Comparison of ENCODE assay signal across 21 cellular contexts in the genomic region with DNA sequence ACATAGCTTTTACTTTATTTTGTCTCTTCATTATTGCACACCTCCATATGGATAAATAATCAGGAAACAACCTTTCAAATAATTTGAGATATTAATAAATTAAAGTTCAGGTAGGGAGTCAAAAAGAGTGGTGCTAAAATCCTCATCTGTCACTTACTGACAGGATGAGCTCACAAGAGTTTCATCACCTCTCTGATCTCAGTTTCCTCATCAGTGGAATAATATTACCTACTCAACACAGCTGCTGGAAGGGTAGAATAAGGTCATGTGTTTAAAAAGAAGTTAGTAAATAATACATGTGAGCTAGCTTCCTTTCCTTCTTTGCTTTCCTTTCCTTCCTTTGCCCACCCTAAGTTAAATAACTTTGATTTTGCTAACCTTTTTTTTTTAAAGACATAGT.
A peak's percentile ranks its signal among the peaks of the same experiment; 100 is the strongest.
DNase-seq lines count a peak whose midpoint lies in the region; ATAC-seq, FAIRE-seq and TF ChIP-seq lines count a peak whose summit lies in the region.
"Had no signal": no experiment of that assay in that cellular context is flagged by ENCODE, and none has a peak within 500 bp of the region (broad histone marks: within the 10 kb centered on the region; RNA-seq: fewer than 3 reads in every experiment).

No MANE protein-coding gene starts in this region.

- H3K36me3 ChIP-seq in bronchial epithelial cell (ENCODE audit: control insufficient read depth, insufficient read depth, low read length) (no peaks in the 10 kb centered on the region), psoas muscle (ENCODE audit: insufficient read depth in 1 of 2, low read depth in 1 of 2) (no peaks in the 10 kb centered on the region), aorta (ENCODE audit: control insufficient read depth in 1 of 2, insufficient read depth in 2 of 2, low read length in 1 of 2) (no peaks in the 10 kb centered on the region)

- DNase-seq in LNCaP clone FGC (ENCODE audit: low read depth) (peak; percentile 45), NCI-H748 (lab: John Stamatoyannopoulos, UW; ENCODE audit: unreplicated experiment) (peak; percentile 76), bronchial epithelial cell (ENCODE audit: low read depth) (peak; percentile 29), psoas muscle (no peak), aorta (no peak)
- DNase-seq: ACHN, GF-D8, HCEC 1CT, MV-4-11, NCI-H187, NCI-H2107, NCI-H226, NCI-H82, OCI-M1, SIG-M5, T-cell had no signal

- peaks cover 9% of the 10 kb centered on the region for H3K4me1 ChIP-seq in psoas muscle
- no peaks in the 10 kb centered on the region for H3K4me1 ChIP-seq in aorta (ENCODE audit: control insufficient read depth in 1 of 2, insufficient read depth in 2 of 2, low read length in 2 of 2)

- FAIRE-seq in bronchial epithelial cell (lab: Jason Lieb, UNC), result no peak
- FAIRE-seq: K562 had no signal

- H3K9me3 ChIP-seq in psoas muscle (no peaks in the 10 kb centered on the region), aorta (ENCODE audit: control insufficient read depth, low read length) (no peaks in the 10 kb centered on the region)

- TF ChIP-seq CTCF in LNCaP clone FGC (IDR thresholded peaks at IDR 0.05; ENCODE audit: control insufficient read depth, extremely low read depth, insufficient read depth), result no peak
- no peak for TF ChIP-seq CTCF in bronchial epithelial cell (IDR thresholded peaks at IDR 0.05; ENCODE audit: insufficient read depth, low read length, severe bottlenecking)
- no peak for TF ChIP-seq CTCF in psoas muscle (IDR thresholded peaks at IDR 0.05)

- H3K4me3 ChIP-seq in LNCaP clone FGC (ENCODE audit: low read depth, low read length), result no peak overlapping the region
- H3K4me3 ChIP-seq in bronchial epithelial cell (ENCODE audit: low read depth, low read length), result no peak overlapping the region
- no peak overlapping the region for H3K4me3 ChIP-seq in psoas muscle
- H3K4me3 ChIP-seq in aorta (ENCODE audit: low read length in 2 of 2), result no peak overlapping the region
- H3K4me3 ChIP-seq: GM23338, K562 had no signal

- H3K27me3 ChIP-seq in bronchial epithelial cell (ENCODE audit: control insufficient read depth, insufficient read depth, low read length), result peaks cover 1% of the 10 kb centered on the region
- no peaks in the 10 kb centered on the region for H3K27me3 ChIP-seq in psoas muscle (ENCODE audit: insufficient read depth in 3 of 3, low read length in 2 of 3)
- H3K27me3 ChIP-seq in aorta (ENCODE audit: control insufficient read depth in 1 of 2, insufficient read depth in 2 of 2, low read length in 1 of 2), result no peaks in the 10 kb centered on the region

- intact Hi-C loops in psoas muscle (cut with DNase I) (no loop called here), aorta (cut with DNase I) (no loop called here)

- H3K27ac ChIP-seq in psoas muscle (peak overlapping the region; percentile 8), aorta (ENCODE audit: low read depth in 1 of 2, low read length in 2 of 2) (no peak overlapping the region)

- peak; percentile 83 to 92 (median 84) for ATAC-seq in psoas muscle
- ATAC-seq in HG02970 (IDR thresholded peaks at IDR 0.05; ENCODE audit: low FRiP score, unreplicated experiment), result no peak
- ATAC-seq in HG03432 (IDR thresholded peaks at IDR 0.05; ENCODE audit: unreplicated experiment), result no peak
- ATAC-seq in aorta (ENCODE audit: low FRiP score), result no peak
- ATAC-seq: GM23338, K562, SK-N-SH treated with all-trans-retinoic acid at 6 μM for 48 hours, T-cell had no signal

Comparison
In these comparisons a context has a peak if more than half of its experiments do, and no peak if none do; other contexts are left out.
1. DNase-seq: peak in LNCaP clone FGC (single experiment), NCI-H748 (single experiment) and bronchial epithelial cell (single experiment); none in psoas muscle (0 of 2) and aorta (0 of 2).
2. ATAC-seq: peak in psoas muscle (4 of 4); none in HG02970 (single experiment), HG03432 (single experiment) and aorta (single experiment).